Comparison of ENCODE assay signal across 9 cellular contexts in genomic region chr13:48066310-48066989, GRCh38. TPM values are rescaled to one million over a fixed set of nuclear protein-coding genes. Genes with fewer than 3 reads are reported as not detected.
DNase-seq lines count a peak whose midpoint lies in the region; ATAC-seq and TF ChIP-seq lines count a peak whose summit lies in the region.
"Had no signal": no experiment of that assay in that cellular context is flagged by ENCODE, and none has a peak within 500 bp of the region (broad histone marks: within the 10 kb centered on the region; RNA-seq: fewer than 3 reads in every experiment).

No MANE protein-coding gene starts in this region.

- no peak for TF ChIP-seq POLR2A in body of pancreas (IDR thresholded peaks at IDR 0.05)

- H2AFZ ChIP-seq in trophoblast cell (ENCODE audit: insufficient read depth, low read length, poor library complexity): no peak overlapping the region

- no CpG with 5 or more reads among the region's 3 CpGs for WGBS in trophoblast cell (ENCODE audit: extremely low coverage, insufficient coverage, insufficient read length)
- 96 to 97% methylated on average over 3 of the region's 3 CpGs for WGBS in body of pancreas, 2 donors

- H3K9me3 ChIP-seq in WERI-Rb-1 (ENCODE audit: severe bottlenecking): peaks cover 1% of the 10 kb centered on the region
- H3K9me3 ChIP-seq in trophoblast cell (ENCODE audit: insufficient read depth, low read depth, low read length): peaks cover 13% of the 10 kb centered on the region
- H3K9me3 ChIP-seq in body of pancreas: peaks cover 0 to 48% (median 0%) of the 10 kb centered on the region in 3 donors

- H3K36me3 Mint-ChIP-seq in activated T-cell treated with anti-CD3 and anti-CD28 coated beads, Interleukin-2, amount 50 U/mL, for 4 hours (ENCODE audit: insufficient read depth): peaks cover 37% of the 10 kb centered on the region

- TF ChIP-seq CTCF in WERI-Rb-1 (IDR thresholded peaks at IDR 0.05; ENCODE audit: low read depth, low read length) (no peak), body of pancreas (IDR thresholded peaks at IDR 0.05) (no peak)

- no peaks in the 10 kb centered on the region for H3K79me1 ChIP-seq in trophoblast cell (ENCODE audit: low read length)

- H3K4me1 ChIP-seq in trophoblast cell (ENCODE audit: control insufficient read depth in 1 of 2, insufficient read depth in 2 of 2, low read length in 2 of 2): no peaks in the 10 kb centered on the region
- H3K4me1 ChIP-seq in body of pancreas: no peaks in the 10 kb centered on the region

- H3K4me3 Mint-ChIP-seq in activated T-cell treated with anti-CD3 and anti-CD28 coated beads, Interleukin-2, amount 50 U/mL, for 4 hours: no peak overlapping the region

- H2BK12ac ChIP-seq in trophoblast cell (ENCODE audit: low read length): no peak overlapping the region

- no peaks in the 10 kb centered on the region for H3K27me3 ChIP-seq in WERI-Rb-1 (ENCODE audit: insufficient read depth, low read depth, severe bottlenecking)
- no peaks in the 10 kb centered on the region for H3K27me3 ChIP-seq in trophoblast cell (ENCODE audit: insufficient read depth, low read length)
- no peaks in the 10 kb centered on the region for H3K27me3 ChIP-seq in body of pancreas

- DNase-seq in activated T-cell treated with anti-CD3 and anti-CD28 coated beads, Interleukin-2, amount 50 U/mL, for 4 hours: no peak
- DNase-seq in activated T-cell treated with anti-CD3 and anti-CD28 coated beads for 4 hours (no peak), WERI-Rb-1 (peak; percentile 42), trophoblast cell (no peak), body of pancreas (no peak), SK-N-DZ (ENCODE audit: low spot score) (no peak)
- DNase-seq in activated effector memory CD4-positive, alpha-beta T cell treated with Interleukin-2 at 50 U/mL for 16 hours: no peak

- H3K27me3 Mint-ChIP-seq in activated T-cell treated with anti-CD3 and anti-CD28 coated beads, Interleukin-2, amount 50 U/mL, for 4 hours (ENCODE audit: low read depth): no peaks in the 10 kb centered on the region
- H3K27me3 Mint-ChIP-seq: CD4-positive, CD25-positive, alpha-beta regulatory T cell had no signal

- H4K91ac ChIP-seq in trophoblast cell (ENCODE audit: low read depth, low read length): peak overlapping the region; percentile 22

- peaks cover 4% of the 10 kb centered on the region for H3K9me3 Mint-ChIP-seq in activated T-cell treated with anti-CD3 and anti-CD28 coated beads, Interleukin-2, amount 50 U/mL, for 4 hours

- no peak overlapping the region for H3K23ac ChIP-seq in trophoblast cell (ENCODE audit: low read length)

- no peaks in the 10 kb centered on the region for H3K4me1 Mint-ChIP-seq in activated T-cell treated with anti-CD3 and anti-CD28 coated beads, Interleukin-2, amount 50 U/mL, for 4 hours (ENCODE audit: low read depth)

- H3K4me3 ChIP-seq in WERI-Rb-1 (ENCODE audit: low read depth, low read length) (no peak overlapping the region), trophoblast cell (ENCODE audit: low read depth, low read length) (no peak overlapping the region), body of pancreas (no peak overlapping the region)

- no peak overlapping the region for H2AK5ac ChIP-seq in trophoblast cell (ENCODE audit: low read length)

- peak overlapping the region; percentile 34 for H2BK5ac ChIP-seq in trophoblast cell (ENCODE audit: low read depth, low read length, poor library complexity)

- H3K4me2 ChIP-seq in trophoblast cell (ENCODE audit: low read length): no peak overlapping the region

- H4K8ac ChIP-seq in trophoblast cell (ENCODE audit: low read depth, low read length): no peak overlapping the region

- no peak overlapping the region for H3K9ac ChIP-seq in trophoblast cell (ENCODE audit: low read length)

- H3K27ac ChIP-seq in WERI-Rb-1: peak overlapping the region; percentile 63
- H3K27ac ChIP-seq in trophoblast cell (ENCODE audit: low read depth, low read length): no peak overlapping the region
- no peak overlapping the region for H3K27ac ChIP-seq in body of pancreas

- no peak overlapping the region for H3K4ac ChIP-seq in trophoblast cell (ENCODE audit: low read depth, low read length)

- no peak overlapping the region for H3K14ac ChIP-seq in trophoblast cell (ENCODE audit: low read length)

- H3K36me3 ChIP-seq in WERI-Rb-1 (peaks cover 6% of the 10 kb centered on the region), trophoblast cell (ENCODE audit: control insufficient read depth in 1 of 2, insufficient read depth in 2 of 2, low read length in 2 of 2) (peaks cover 14 to 27% of the 10 kb centered on the region in 2 experiments), body of pancreas (replicated peaks in 1 of 2; ENCODE audit: insufficient read depth in 1 of 2, low read depth in 2 of 2) (peaks cover 2 to 4% of the 10 kb centered on the region in 2 donors)

- ATAC-seq in activated T-cell treated with anti-CD3 and anti-CD28 coated beads, Interleukin-2, amount 50 U/mL, for 4 hours: peak; percentile 46 to 48
- ATAC-seq in HG03442 (IDR thresholded peaks at IDR 0.05; ENCODE audit: unreplicated experiment): peak; percentile 81
- no peak for ATAC-seq in body of pancreas

- no peak overlapping the region for H3K18ac ChIP-seq in trophoblast cell (ENCODE audit: low read length)

- H4K12ac ChIP-seq in trophoblast cell (ENCODE audit: low read depth, low read length): no peak overlapping the region

- intact Hi-C loops in body of pancreas (cut with DNase I): no loop called here

- H2BK120ac ChIP-seq in trophoblast cell (ENCODE audit: insufficient read depth, low read length, poor library complexity): no peak overlapping the region

- no peaks in the 10 kb centered on the region for H3K79me2 ChIP-seq in trophoblast cell (ENCODE audit: control insufficient read depth, insufficient read depth, low read length, poor library complexity)

RNA-seq across cellular contexts. Expression of gene MED4, which starts 28.5 kb away (rescaled TPM):
- total RNA-seq in activated T-cell treated with anti-CD3 and anti-CD28 coated beads, Interleukin-2, amount 50 U/mL, for 4 hours: 10 to 100 TPM; 47.6 to 50.5 (median 47.7) TPM
- polyA plus RNA-seq in trophoblast cell (2013): 35.3 and 35.8 TPM in 2 replicates
- total RNA-seq in body of pancreas: 10 to 100 TPM; 14.0 to 16.8 TPM
- 41.1 and 51.3 TPM in 2 replicates for polyA plus RNA-seq in SK-N-DZ (2014; cell fraction: cytosol; rRNA removed)
- polyA plus RNA-seq in SK-N-DZ (2014; cell fraction: nucleus; rRNA removed): 26.0 and 28.1 TPM in 2 replicates

RNA-seq across cellular contexts. Expression of gene NUDT15, which starts 28.9 kb away (rescaled TPM):
- total RNA-seq in activated T-cell treated with anti-CD3 and anti-CD28 coated beads, Interleukin-2, amount 50 U/mL, for 4 hours: 10 to 100 TPM; 18.3 to 22.0 (median 21.9) TPM
- polyA plus RNA-seq in trophoblast cell (2013): 18.9 and 19.4 TPM in 2 replicates
- 1 to 10 TPM; 4.2 to 4.9 TPM for total RNA-seq in body of pancreas
- 65.3 and 69.4 TPM in 2 replicates for polyA plus RNA-seq in SK-N-DZ (2014; cell fraction: cytosol; rRNA removed)
- polyA plus RNA-seq in SK-N-DZ (2014; cell fraction: nucleus; rRNA removed): 15.6 and 17.0 TPM in 2 replicates
